In the genomic region with DNA sequence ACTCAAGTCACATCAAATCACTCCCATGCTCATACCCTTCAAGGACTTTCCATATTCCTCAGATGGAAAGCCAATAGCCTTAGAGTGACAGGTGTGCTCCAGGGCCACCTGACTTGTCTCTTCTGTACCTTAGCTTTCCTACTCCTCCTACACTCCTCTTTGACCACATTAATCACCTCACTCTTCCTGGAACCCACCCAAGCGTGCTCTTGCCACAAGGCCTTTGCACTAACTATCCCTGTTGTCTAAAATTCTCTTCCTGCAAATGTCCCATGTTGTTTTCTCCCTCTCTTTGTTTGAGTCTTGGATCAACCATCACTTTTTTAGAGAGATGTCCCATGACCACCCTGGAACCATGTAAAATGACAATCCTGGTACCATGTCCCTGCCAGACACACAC, we compare ENCODE assay signal across 8 cellular contexts.
"Had no signal": no experiment of that assay in that cellular context is flagged by ENCODE, and none has a peak within 500 bp of the region (broad histone marks: within the 10 kb centered on the region; RNA-seq: fewer than 3 reads in every experiment).

No MANE protein-coding gene starts in this region.

- H2AFZ ChIP-seq: GM23248 had no signal

- ATAC-seq: HCT116 had no signal

- FAIRE-seq: HTR-8/SVneo had no signal

- H3K4me3 ChIP-seq: GM23248, HAP-1 had no signal

- H3K27ac ChIP-seq: GM23248 had no signal

- H3K36me3 ChIP-seq: HAP-1 had no signal

- H3K9me3 ChIP-seq: HAP-1 had no signal

- H3K9ac ChIP-seq: GM23248 had no signal

- H3K4me1 ChIP-seq: HAP-1 had no signal

- DNase-seq: GM23248, GOT3, H7, HFFc6, IMR-90 had no signal
